Comparison of ENCODE assay signal across 8 cellular contexts in the genomic region with DNA sequence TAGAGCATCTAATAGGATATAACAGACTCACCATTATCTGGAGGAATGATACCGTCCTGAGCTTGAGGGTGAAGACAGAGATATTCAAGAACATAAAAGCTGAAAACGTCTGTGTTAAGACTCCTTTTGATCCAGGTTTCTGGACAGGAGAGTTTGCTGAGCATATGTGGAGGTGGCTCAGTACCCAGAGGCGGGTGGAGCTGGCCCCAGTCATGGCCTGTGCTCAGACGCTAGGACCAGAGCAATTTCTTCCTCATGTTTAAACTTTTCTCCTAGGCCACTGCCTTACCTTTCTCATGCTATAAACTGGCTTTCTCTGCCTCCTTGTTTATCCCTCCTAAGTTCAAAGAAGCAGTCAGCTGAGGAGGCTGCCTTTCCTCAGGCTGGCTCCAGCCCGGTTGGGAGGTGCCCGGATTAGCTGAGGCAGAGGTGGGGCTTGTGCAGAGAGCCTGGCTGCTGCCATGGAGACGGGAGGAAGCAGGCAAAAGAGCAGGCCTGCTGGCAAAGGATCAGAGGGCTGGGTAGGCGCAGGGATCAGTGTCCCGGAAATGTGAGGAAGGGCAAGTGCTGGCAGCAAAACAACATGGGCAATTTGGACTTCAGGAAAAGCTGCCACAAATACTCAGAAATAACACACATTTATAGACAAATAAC. TPM values are rescaled to one million over a fixed set of nuclear protein-coding genes. Genes with fewer than 3 reads are reported as not detected.
A peak's percentile ranks its signal among the peaks of the same experiment; 100 is the strongest.
DNase-seq lines count a peak whose midpoint lies in the region; ATAC-seq and TF ChIP-seq lines count a peak whose summit lies in the region.

No MANE protein-coding gene starts in this region.

- WGBS in heart right ventricle, 2 donors, result 24 to 27% methylated on average over 9 of the region's 9 CpGs
- whole genome bisulfite sequencing in prostate gland, result 10% methylated on average over 9 of the region's 9 CpGs

- peak overlapping the region in 1 of 10 donors; percentile 17 for H3K4me3 ChIP-seq in heart right ventricle
- H3K4me3 ChIP-seq in prostate gland, result no peak overlapping the region

- CTCF ChIA-PET in activated naive CD4-positive, alpha-beta T cell treated with anti-CD3 and anti-CD28 coated beads for 36 hours (lab: Charles Lee), result no interaction called here

- TF ChIP-seq CTCF in heart right ventricle (IDR thresholded peaks at IDR 0.05) (no peak), prostate gland (IDR thresholded peaks at IDR 0.05) (no peak)

- H3K27ac Mint-ChIP-seq in activated naive CD4-positive, alpha-beta T cell treated with anti-CD3 and anti-CD28 coated beads for 36 hours, result peak overlapping the region; percentile 52

- peak overlapping the region in 9 of 10 donors; percentile 38 to 73 (median 60) for H3K27ac ChIP-seq in heart right ventricle
- H3K27ac ChIP-seq in prostate gland, result peak overlapping the region; percentile 62 to 77

- ATAC-seq in heart right ventricle, result peak; percentile 93 to 98 (median 96)

- H3K4me1 Mint-ChIP-seq in activated naive CD4-positive, alpha-beta T cell treated with anti-CD3 and anti-CD28 coated beads for 36 hours (ENCODE audit: low read depth), result no peaks in the 10 kb centered on the region

- intact Hi-C loops in activated naive CD4-positive, alpha-beta T cell treated with anti-CD3 and anti-CD28 coated beads for 36 hours (cut with micrococcal nuclease), result no loop called here
- intact Hi-C loops in heart right ventricle (cut with DNase I), result loop anchor here in 6 of 10 donors (5.0 to 10.0 kb wide), 8 partner anchors 48 to 408 kb away; a partner anchor contains a TSS
- intact Hi-C loops in prostate gland (cut with DNase I), result loop anchor here (10.0 kb wide), 1 partner anchor 338 kb away; no protein-coding TSS in a partner anchor

- H3K4me1 ChIP-seq in heart right ventricle (peaks cover 2 to 53% (median 25%) of the 10 kb centered on the region in 9 donors), prostate gland (replicated peaks) (peaks cover 14% of the 10 kb centered on the region)

- no peaks in the 10 kb centered on the region for H3K9me3 ChIP-seq in heart right ventricle
- H3K9me3 ChIP-seq in prostate gland, result no peaks in the 10 kb centered on the region

- H3K36me3 ChIP-seq in heart right ventricle (peaks cover 0 to 86% (median 24%) of the 10 kb centered on the region in 9 donors), prostate gland (no peaks in the 10 kb centered on the region)

- no peak for DNase-seq in activated naive CD4-positive, alpha-beta T cell treated with anti-CD3 and anti-CD28 coated beads for 36 hours
- no peak for DNase-seq in activated naive CD4-positive, alpha-beta T cell treated with anti-CD3 and anti-CD28 coated beads, Interleukin-2, amount 50 U/mL, for 16 hours
- DNase-seq in amniotic stem cell (lab: John Stamatoyannopoulos, UW) (peak; percentile 64), heart right ventricle (peak; percentile 86 to 92), prostate gland (ENCODE audit: low spot score) (peak; percentile 92), activated T-cell treated with anti-CD3 and anti-CD28 coated beads for 4 hours (no peak), HuH-7.5 (ENCODE audit: low spot score) (no peak)
- DNase-seq in central memory CD4-positive, alpha-beta T cell, result no peak

- H3K9me3 Mint-ChIP-seq in activated naive CD4-positive, alpha-beta T cell treated with anti-CD3 and anti-CD28 coated beads for 36 hours, result no peaks in the 10 kb centered on the region

- no peak for TF ChIP-seq POLR2A in prostate gland (IDR thresholded peaks at IDR 0.05)

- H3K36me3 Mint-ChIP-seq in activated naive CD4-positive, alpha-beta T cell treated with anti-CD3 and anti-CD28 coated beads for 36 hours (ENCODE audit: low read depth), result peaks cover 10% of the 10 kb centered on the region

- H3K4me3 Mint-ChIP-seq in activated naive CD4-positive, alpha-beta T cell treated with anti-CD3 and anti-CD28 coated beads for 36 hours, result no peak overlapping the region

- H3K27me3 Mint-ChIP-seq in activated naive CD4-positive, alpha-beta T cell treated with anti-CD3 and anti-CD28 coated beads for 36 hours (ENCODE audit: low read depth), result no peaks in the 10 kb centered on the region

- H3K27me3 ChIP-seq in heart right ventricle (no peaks in the 10 kb centered on the region), prostate gland (replicated peaks; ENCODE audit: insufficient read depth) (no peaks in the 10 kb centered on the region)

RNA-seq across cellular contexts. Expression of a gene that starts 13.7 kb away (rescaled TPM):
- 10 to 100 TPM; 36.8 to 48.4 TPM for total RNA-seq in activated naive CD4-positive, alpha-beta T cell treated with anti-CD3 and anti-CD28 coated beads for 36 hours
- 10 to 100 TPM; 33.3 to 53.9 (median 40.3) TPM for total RNA-seq in heart right ventricle
- polyA plus RNA-seq in heart right ventricle, result 100 to 1,000 TPM in 1 of 2 donors, 10 to 100 TPM in 1; 51.6 to 141 TPM
- total RNA-seq in prostate gland, result 10 to 100 TPM; 24.3 to 24.9 TPM

RNA-seq across cellular contexts. Expression of a gene that starts 14.0 kb away (rescaled TPM):
- total RNA-seq in activated naive CD4-positive, alpha-beta T cell treated with anti-CD3 and anti-CD28 coated beads for 36 hours, result 10 to 100 TPM; 15.5 to 16.6 TPM
- 10 to 100 TPM; 14.0 to 19.7 (median 16.8) TPM for total RNA-seq in heart right ventricle
- polyA plus RNA-seq in heart right ventricle, result 1 to 10 TPM; 5.0 to 9.9 TPM
- total RNA-seq in prostate gland, result 10 to 100 TPM; 31.2 to 33.3 TPM

RNA-seq across cellular contexts. Expression of a gene that starts 47.5 kb away (rescaled TPM):
- total RNA-seq in activated naive CD4-positive, alpha-beta T cell treated with anti-CD3 and anti-CD28 coated beads for 36 hours, result 1 to 10 TPM; 6.6 to 6.7 TPM
- total RNA-seq in heart right ventricle (1 to 10 TPM; 2.9 to 7.5 (median 3.8) TPM), prostate gland (10 to 100 TPM; 19.6 to 40.4 TPM)
- polyA plus RNA-seq in heart right ventricle, result 10 to 100 TPM in 1 of 2 donors, 1 to 10 TPM in 1; 8.6 to 14.7 TPM

RNA-seq across cellular contexts. Expression of a gene that starts 52.5 kb away (rescaled TPM):
- total RNA-seq in activated naive CD4-positive, alpha-beta T cell treated with anti-CD3 and anti-CD28 coated beads for 36 hours, result 100 to 1,000 TPM in 1 of 2 experiments, 10 to 100 TPM in 1; 94.8 to 101 TPM
- total RNA-seq in heart right ventricle (100 to 1,000 TPM; 123 to 166 (median 146) TPM), prostate gland (100 to 1,000 TPM; 168 to 287 TPM)
- polyA plus RNA-seq in heart right ventricle, result 100 to 1,000 TPM; 151 to 220 TPM

RNA-seq across cellular contexts. Expression of a gene that starts 53.9 kb away (rescaled TPM):
- 1 to 10 TPM; 3.8 to 4.9 TPM for total RNA-seq in activated naive CD4-positive, alpha-beta T cell treated with anti-CD3 and anti-CD28 coated beads for 36 hours
- total RNA-seq in heart right ventricle (100 to 1,000 TPM; 273 to 896 (median 534) TPM), prostate gland (1,000 to 10,000 TPM; 1,199 to 1,838 TPM)
- polyA plus RNA-seq in heart right ventricle, result 1,000 to 10,000 TPM in 1 of 2 donors, 100 to 1,000 TPM in 1; 717 to 1,062 TPM

Comparison
In these comparisons a context has a peak if more than half of its experiments do, and no peak if none do; other contexts are left out.
1. DNase-seq: peak in amniotic stem cell (single experiment), heart right ventricle (2 of 2) and prostate gland (single experiment); none in activated naive CD4-positive, alpha-beta T cell treated with anti-CD3 and anti-CD28 coated beads for 36 hours (single experiment), activated naive CD4-positive, alpha-beta T cell treated with anti-CD3 and anti-CD28 coated beads, Interleukin-2, amount 50 U/mL, for 16 hours (single experiment), central memory CD4-positive, alpha-beta T cell (single experiment), activated T-cell treated with anti-CD3 and anti-CD28 coated beads for 4 hours (single experiment) and HuH-7.5 (single experiment).